Comparison of ENCODE assay signal across 8 cellular contexts in the genomic region with DNA sequence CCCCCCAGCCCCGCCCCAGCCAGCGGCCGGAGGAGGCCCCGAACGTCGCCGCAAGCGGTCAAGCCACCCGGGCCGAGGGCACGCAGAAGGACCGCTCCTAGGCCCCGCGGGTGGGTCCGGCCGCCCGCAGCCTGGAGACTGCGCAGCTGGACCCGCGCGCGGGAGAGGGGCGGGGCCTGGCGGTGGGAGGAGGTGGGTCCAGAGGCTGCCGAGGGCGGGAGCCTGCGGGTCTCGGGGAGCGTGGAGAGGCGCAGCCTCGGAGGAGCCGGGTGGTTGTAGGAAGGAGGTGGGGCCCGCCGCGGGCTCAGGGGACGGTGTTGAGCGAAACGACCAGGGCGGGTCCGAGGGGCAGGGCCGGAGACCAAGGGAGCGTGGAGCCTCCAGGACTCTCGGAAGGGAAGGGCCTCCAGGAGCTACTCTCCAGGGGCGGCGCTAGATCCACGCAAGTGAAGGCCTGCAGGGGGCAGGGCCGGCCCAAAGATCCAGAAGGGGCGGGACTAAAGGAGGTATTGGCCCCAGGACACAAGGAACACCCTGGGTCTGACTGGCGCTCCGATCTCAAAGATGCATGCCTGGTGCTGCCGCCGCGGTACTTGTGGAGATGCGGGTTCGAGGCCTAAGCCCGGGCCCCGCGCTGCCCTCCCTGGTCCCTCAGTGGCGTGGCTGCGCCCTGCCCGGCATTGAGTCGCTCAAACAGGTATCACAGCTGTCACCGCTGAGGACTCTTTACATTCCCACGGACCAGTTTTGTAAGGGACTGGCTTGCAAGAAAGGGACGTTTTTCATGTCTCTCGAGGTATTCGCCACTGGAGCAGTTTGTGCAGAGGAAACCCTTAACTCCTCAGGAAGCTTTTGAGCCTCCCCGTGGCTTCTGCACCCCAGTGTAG. TPM values are rescaled to one million over a fixed set of nuclear protein-coding genes. Genes with fewer than 3 reads are reported as not detected.
DNase-seq lines count a peak whose midpoint lies in the region; ATAC-seq lines count a peak whose summit lies in the region.

No MANE protein-coding gene starts in this region.

- H3K4me3 Mint-ChIP-seq in activated CD8-positive, alpha-beta T cell treated with anti-CD3 and anti-CD28 coated beads, Interleukin-2, amount 10 ng/mL, durations not matched to agents 7 days and 5 days: peak overlapping the region; percentile 78
- H3K4me3 Mint-ChIP-seq in effector memory CD8-positive, alpha-beta T cell: peak overlapping the region; percentile 78 to 85

- H3K27ac Mint-ChIP-seq in activated CD8-positive, alpha-beta T cell treated with anti-CD3 and anti-CD28 coated beads, Interleukin-2, amount 10 ng/mL, durations not matched to agents 7 days and 5 days: peak overlapping the region; percentile 52
- no peak overlapping the region for H3K27ac Mint-ChIP-seq in effector memory CD8-positive, alpha-beta T cell

- no peak overlapping the region for H2BK15ac ChIP-seq in mesendoderm (replicated peaks; ENCODE audit: low read depth)

- H3K36me3 ChIP-seq in mesendoderm (ENCODE audit: control insufficient read depth, insufficient read depth, low read length): no peaks in the 10 kb centered on the region

- peak; percentile 80 for ATAC-seq in GM19351 (IDR thresholded peaks at IDR 0.05; ENCODE audit: unreplicated experiment)
- ATAC-seq in HG03520 (IDR thresholded peaks at IDR 0.05; ENCODE audit: unreplicated experiment): peak; percentile 64
- ATAC-seq in activated CD8-positive, alpha-beta T cell treated with anti-CD3 and anti-CD28 coated beads, Interleukin-2, amount 10 ng/mL, durations not matched to agents 7 days and 5 days: peak; percentile 91
- ATAC-seq in effector memory CD8-positive, alpha-beta T cell (replicated peaks): peak; percentile 88

- H3K4me3 ChIP-seq in mesendoderm (ENCODE audit: low read length): peak overlapping the region; percentile 8

- H3K4me2 ChIP-seq in mesendoderm (ENCODE audit: low read length): peak overlapping the region; percentile 40

- no peak overlapping the region for H4K5ac ChIP-seq in mesendoderm (ENCODE audit: low read length)

- peaks cover 4% of the 10 kb centered on the region for H3K79me2 ChIP-seq in mesendoderm (ENCODE audit: control insufficient read depth, insufficient read depth, low read length)

- DNase-seq in C1 segment of cervical spinal cord (lab: John Stamatoyannopoulos, UW): peak in 13 of 14 donors; percentile 34 to 85 (median 79)
- peak; percentile 94 for DNase-seq in NCI-H748 (lab: John Stamatoyannopoulos, UW; ENCODE audit: unreplicated experiment)
- peak; percentile 82 for DNase-seq in activated CD8-positive, alpha-beta T cell treated with anti-CD3 and anti-CD28 coated beads, Interleukin-2, amount 10 ng/mL, durations not matched to agents 7 days and 5 days
- DNase-seq in effector memory CD8-positive, alpha-beta T cell: peak; percentile 66 to 74 (median 68)
- DNase-seq in mesendoderm: peak; percentile 94
- DNase-seq in stimulated activated CD8-positive, alpha-beta memory T cell treated with anti-CD3 and anti-CD28 coated beads, Interleukin-15, amount 100 ng/mL, for 1 hour (ENCODE audit: low read depth): peak; percentile 40

- H3K27ac ChIP-seq in mesendoderm (ENCODE audit: low read depth, low read length): peak overlapping the region; percentile 12

- H3K27me3 Mint-ChIP-seq in activated CD8-positive, alpha-beta T cell treated with anti-CD3 and anti-CD28 coated beads, Interleukin-2, amount 10 ng/mL, durations not matched to agents 7 days and 5 days (ENCODE audit: low read depth): no peaks in the 10 kb centered on the region
- H3K27me3 Mint-ChIP-seq in effector memory CD8-positive, alpha-beta T cell: no peaks in the 10 kb centered on the region

- H3K36me3 Mint-ChIP-seq in activated CD8-positive, alpha-beta T cell treated with anti-CD3 and anti-CD28 coated beads, Interleukin-2, amount 10 ng/mL, durations not matched to agents 7 days and 5 days (ENCODE audit: low read depth): peaks cover 8% of the 10 kb centered on the region
- H3K36me3 Mint-ChIP-seq in effector memory CD8-positive, alpha-beta T cell (ENCODE audit: insufficient read depth): peaks cover 3% of the 10 kb centered on the region

- H2BK5ac ChIP-seq in mesendoderm (ENCODE audit: low read length): no peak overlapping the region

- H2BK120ac ChIP-seq in mesendoderm (ENCODE audit: low read depth, low read length): no peak overlapping the region

- H3K79me1 ChIP-seq in mesendoderm (ENCODE audit: low read length): no peaks in the 10 kb centered on the region

- no peak overlapping the region for H3K4ac ChIP-seq in mesendoderm (ENCODE audit: low read depth, low read length)

- POLR2A ChIA-PET in activated CD8-positive, alpha-beta T cell treated with anti-CD3 and anti-CD28 coated beads, Interleukin-2, amount 10 ng/mL, durations not matched to agents 7 days and 5 days (lab: Charles Lee): interaction anchor here (1.0 to 1.6 kb wide), 4 partner anchors 20 to 55 kb away, joined by 3 to 5 read pairs (median 4); partner anchors contain the start of gene SLC35A2

- no peaks in the 10 kb centered on the region for H3K4me1 ChIP-seq in mesendoderm (ENCODE audit: control insufficient read depth, low read depth, low read length)

- peak overlapping the region; percentile 76 for H3K56ac ChIP-seq in mesendoderm (ENCODE audit: low read length)

- CTCF ChIA-PET in activated CD8-positive, alpha-beta T cell treated with anti-CD3 and anti-CD28 coated beads, Interleukin-2, amount 10 ng/mL, durations not matched to agents 7 days and 5 days (lab: Charles Lee): interaction anchor here (0.6 to 2.4 kb wide), 9 partner anchors 9 to 276 kb away, joined by 3 to 11 read pairs (median 3); partner anchors contain the start of gene SLC35A2

- no peak overlapping the region for H2AK5ac ChIP-seq in mesendoderm (ENCODE audit: low read length)

- no CpG with 5 or more reads among the region's 68 CpGs for WGBS in mesendoderm (ENCODE audit: extremely low coverage, insufficient coverage, low lambda C conversion rate)

- H4K8ac ChIP-seq in mesendoderm (ENCODE audit: low read depth, low read length): no peak overlapping the region

- H3K4me1 Mint-ChIP-seq in activated CD8-positive, alpha-beta T cell treated with anti-CD3 and anti-CD28 coated beads, Interleukin-2, amount 10 ng/mL, durations not matched to agents 7 days and 5 days (ENCODE audit: low read depth): peaks cover 27% of the 10 kb centered on the region
- H3K4me1 Mint-ChIP-seq in effector memory CD8-positive, alpha-beta T cell (ENCODE audit: low read depth in 2 of 2): peaks cover 8 to 13% of the 10 kb centered on the region in 2 donors

- no peaks in the 10 kb centered on the region for H3K27me3 ChIP-seq in mesendoderm (ENCODE audit: insufficient read depth, low read length, poor library complexity)

- H3K23ac ChIP-seq in mesendoderm (ENCODE audit: low read length): no peak overlapping the region

- H3K9me3 Mint-ChIP-seq in activated CD8-positive, alpha-beta T cell treated with anti-CD3 and anti-CD28 coated beads, Interleukin-2, amount 10 ng/mL, durations not matched to agents 7 days and 5 days (ENCODE audit: insufficient read depth): no peaks in the 10 kb centered on the region
- H3K9me3 Mint-ChIP-seq in effector memory CD8-positive, alpha-beta T cell: no peaks in the 10 kb centered on the region

- peak overlapping the region; percentile 54 for H3K18ac ChIP-seq in mesendoderm (ENCODE audit: low read length)

- peak overlapping the region; percentile 58 for H3K9ac ChIP-seq in mesendoderm (ENCODE audit: low read length)

RNA-seq across cellular contexts. Expression of gene TIMM17B, which starts 5.9 kb away (rescaled TPM):
- 10 to 100 TPM; 41.6 to 44.1 TPM for total RNA-seq in activated CD8-positive, alpha-beta T cell treated with anti-CD3 and anti-CD28 coated beads, Interleukin-2, amount 10 ng/mL, durations not matched to agents 7 days and 5 days
- 52.0 TPM for polyA plus RNA-seq in mesendoderm (2013, experiment 1 of 2)
- polyA plus RNA-seq in mesendoderm (2013, experiment 2 of 2): 55.2 TPM

RNA-seq across cellular contexts. Expression of gene PQBP1, which starts 6.1 kb away (rescaled TPM):
- total RNA-seq in activated CD8-positive, alpha-beta T cell treated with anti-CD3 and anti-CD28 coated beads, Interleukin-2, amount 10 ng/mL, durations not matched to agents 7 days and 5 days: 10 to 100 TPM; 63.9 to 70.8 TPM
- 83.0 TPM for polyA plus RNA-seq in mesendoderm (2013, experiment 1 of 2)
- 83.7 TPM for polyA plus RNA-seq in mesendoderm (2013, experiment 2 of 2)

RNA-seq across cellular contexts. Expression of gene SLC35A2, which starts 19.8 kb away (rescaled TPM):
- 10 to 100 TPM; 14.8 to 15.3 TPM for total RNA-seq in activated CD8-positive, alpha-beta T cell treated with anti-CD3 and anti-CD28 coated beads, Interleukin-2, amount 10 ng/mL, durations not matched to agents 7 days and 5 days
- polyA plus RNA-seq in mesendoderm (2013, experiment 1 of 2): 15.8 TPM
- 15.7 TPM for polyA plus RNA-seq in mesendoderm (2013, experiment 2 of 2)

RNA-seq across cellular contexts. Expression of gene PIM2, which starts 27.2 kb away (rescaled TPM):
- 10 to 100 TPM; 51.3 to 53.6 TPM for total RNA-seq in activated CD8-positive, alpha-beta T cell treated with anti-CD3 and anti-CD28 coated beads, Interleukin-2, amount 10 ng/mL, durations not matched to agents 7 days and 5 days
- polyA plus RNA-seq in mesendoderm (2013, experiment 1 of 2): 55.7 TPM
- 57.8 TPM for polyA plus RNA-seq in mesendoderm (2013, experiment 2 of 2)

RNA-seq across cellular contexts. Expression of gene PCSK1N, which starts 56.2 kb away (rescaled TPM):
- not detected for total RNA-seq in activated CD8-positive, alpha-beta T cell treated with anti-CD3 and anti-CD28 coated beads, Interleukin-2, amount 10 ng/mL, durations not matched to agents 7 days and 5 days
- polyA plus RNA-seq in mesendoderm (2013, experiment 1 of 2): 0.91 TPM
- 0.81 TPM for polyA plus RNA-seq in mesendoderm (2013, experiment 2 of 2)

Comparison
In these comparisons a context has a peak if more than half of its experiments do, and no peak if none do; other contexts are left out.
1. Peak in every context shown above with its lines: DNase-seq, ATAC-seq, H3K4me3 ChIP-seq and H3K27ac ChIP-seq.
2. DNase-seq: peak in every context shown above with its lines; median percentile 94 in NCI-H748; 94 in mesendoderm; 82 in activated CD8-positive, alpha-beta T cell treated with anti-CD3 and anti-CD28 coated beads, Interleukin-2, amount 10 ng/mL, durations not matched to agents 7 days and 5 days; 79 in C1 segment of cervical spinal cord; 68 in effector memory CD8-positive, alpha-beta T cell; 40 in stimulated activated CD8-positive, alpha-beta memory T cell treated with anti-CD3 and anti-CD28 coated beads, Interleukin-15, amount 100 ng/mL, for 1 hour.